In genomic region chr10:47368431-47369180, GRCh38 we compare ENCODE assay signal across 34 cellular contexts. TPM values are rescaled to one million over a fixed set of nuclear protein-coding genes. Genes with fewer than 3 reads are reported as not detected.
DNase-seq lines count a peak whose midpoint lies in the region; ATAC-seq and TF ChIP-seq lines count a peak whose summit lies in the region.
"Had no signal": no experiment of that assay in that cellular context is flagged by ENCODE, and none has a peak within 500 bp of the region (broad histone marks: within the 10 kb centered on the region; RNA-seq: fewer than 3 reads in every experiment).

No MANE protein-coding gene starts in this region.

- no peak overlapping the region for H2BK12ac ChIP-seq in H9 (ENCODE audit: insufficient read length, low read depth, low read length)

- H3K36me3 Mint-ChIP-seq in CD14-positive monocyte: no peaks in the 10 kb centered on the region
- H3K36me3 Mint-ChIP-seq in H9 (ENCODE audit: insufficient read depth in 1 of 3, low read depth in 3 of 3): no peaks in the 10 kb centered on the region
- H3K36me3 Mint-ChIP-seq: naive thymus-derived CD8-positive, alpha-beta T cell had no signal

- H3K27ac ChIP-seq in H9 (ENCODE audit: insufficient read length, low read depth, low read length): no peak overlapping the region
- H3K27ac ChIP-seq in stomach: no peak overlapping the region
- H3K27ac ChIP-seq: body of pancreas, C4-2B, esophagus squamous epithelium, foreskin keratinocyte, HL-60, ovary, SJCRH30, skin epidermis, thoracic aorta had no signal

- no peak overlapping the region for H3K9ac ChIP-seq in H9 (ENCODE audit: extremely low read depth, insufficient read length, low read length)

- H3K4me2 ChIP-seq in H9 (ENCODE audit: insufficient read depth, insufficient read length, low read length): no peak overlapping the region

- no peak overlapping the region for H4K8ac ChIP-seq in H9 (replicated peaks; ENCODE audit: insufficient read length, low read depth, low read length)

- no peak overlapping the region for H2AK5ac ChIP-seq in H9 (ENCODE audit: insufficient read length, low read length)

- no peak overlapping the region for H3K56ac ChIP-seq in H9 (ENCODE audit: insufficient read length, low read depth, low read length)

- H2BK120ac ChIP-seq in H9 (ENCODE audit: low read depth, low read length, poor library complexity, severe bottlenecking): no peak overlapping the region

- H3K4ac ChIP-seq in H9 (ENCODE audit: low read depth, low read length): no peak overlapping the region

- TF ChIP-seq EP300 in stomach (IDR thresholded peaks at IDR 0.05): no peak

- ATAC-seq in left lobe of liver: no peak
- ATAC-seq in HG02885 (IDR thresholded peaks at IDR 0.05; ENCODE audit: poor library complexity, unreplicated experiment): no peak
- ATAC-seq in HG03095 (IDR thresholded peaks at IDR 0.05; ENCODE audit: unreplicated experiment): no peak
- ATAC-seq in HG03565 (IDR thresholded peaks at IDR 0.05; ENCODE audit: unreplicated experiment): no peak
- ATAC-seq: activated CD4-positive, alpha-beta T cell treated with anti-CD3 and anti-CD28 coated beads for 36 hours; body of pancreas; foreskin keratinocyte; naive thymus-derived CD8-positive, alpha-beta T cell had no signal

- H3K79me1 ChIP-seq in H9 (ENCODE audit: insufficient read depth, low read depth, low read length, poor library complexity, severe bottlenecking): no peaks in the 10 kb centered on the region

- H3K23me2 ChIP-seq in H9 (ENCODE audit: insufficient read length, low read depth, low read length, poor library complexity, severe bottlenecking): no peaks in the 10 kb centered on the region

- no peaks in the 10 kb centered on the region for H3K79me2 ChIP-seq in H9 (ENCODE audit: insufficient read depth, low read length)

- no peak overlapping the region for H2BK15ac ChIP-seq in H9 (ENCODE audit: low read depth, low read length)

- H3K4me1 ChIP-seq in H9 (ENCODE audit: insufficient read depth, low read length) (peaks cover 6% of the 10 kb centered on the region; the same call in 1 of the 2 replicates), stomach (no peaks in the 10 kb centered on the region)
- H3K4me1 ChIP-seq: esophagus squamous epithelium, foreskin keratinocyte had no signal

- H3K27ac Mint-ChIP-seq in CD14-positive monocyte (no peak overlapping the region), H9 (no peak overlapping the region)
- H3K27ac Mint-ChIP-seq: activated CD4-positive, alpha-beta T cell treated with anti-CD3 and anti-CD28 coated beads for 36 hours; activated naive CD4-positive, alpha-beta T cell treated with anti-CD3 and anti-CD28 coated beads for 36 hours; naive thymus-derived CD8-positive, alpha-beta T cell had no signal

- H3K9me3 Mint-ChIP-seq in CD14-positive monocyte (no peaks in the 10 kb centered on the region), H9 (no peaks in the 10 kb centered on the region; a peak in 1 of 5 replicates)
- H3K9me3 Mint-ChIP-seq: activated naive CD4-positive, alpha-beta T cell treated with anti-CD3 and anti-CD28 coated beads for 36 hours; naive thymus-derived CD8-positive, alpha-beta T cell had no signal

- H3K4me1 Mint-ChIP-seq in CD14-positive monocyte (peaks cover 6% of the 10 kb centered on the region), H9 (peaks cover 24 to 30% of the 10 kb centered on the region in 2 experiments)
- H3K4me1 Mint-ChIP-seq: activated CD4-positive, alpha-beta T cell treated with anti-CD3 and anti-CD28 coated beads for 36 hours had no signal

- no peak overlapping the region for H4K5ac ChIP-seq in H9 (ENCODE audit: insufficient read length, low read depth, low read length)

- no peak overlapping the region for H4K91ac ChIP-seq in H9 (ENCODE audit: insufficient read length, low read depth, low read length)

- no peak overlapping the region for H2BK5ac ChIP-seq in H9 (ENCODE audit: insufficient read length, low read length)

- intact Hi-C loops in CD14-positive monocyte (cut with micrococcal nuclease): no loop called here
- intact Hi-C loops in stomach (cut with DNase I; ENCODE audit: low total_unique reads): no loop called here

- no peak overlapping the region for H2AFZ ChIP-seq in H9 (ENCODE audit: low read length)

- H3K36me3 ChIP-seq in stomach: no peaks in the 10 kb centered on the region
- H3K36me3 ChIP-seq: esophagus squamous epithelium, ovary, SJCRH30, thoracic aorta had no signal

- no peak overlapping the region for H3K4me3 ChIP-seq in stomach
- H3K4me3 ChIP-seq: body of pancreas, dorsolateral prefrontal cortex, esophagus squamous epithelium, ovary, SJCRH30, skin epidermis, thoracic aorta had no signal

- H3K9me3 ChIP-seq in H9 (ENCODE audit: control insufficient read depth, low read depth, low read length) (no peaks in the 10 kb centered on the region), stomach (no peaks in the 10 kb centered on the region)
- H3K9me3 ChIP-seq: body of pancreas, esophagus squamous epithelium, ovary, SJCRH30, thoracic aorta had no signal

- no peaks in the 10 kb centered on the region for H4K20me1 ChIP-seq in H9 (ENCODE audit: control insufficient read depth, insufficient read depth, insufficient read length)

- no peaks in the 10 kb centered on the region for H3K27me3 ChIP-seq in H9 (ENCODE audit: insufficient read depth, low read length)
- no peaks in the 10 kb centered on the region for H3K27me3 ChIP-seq in stomach
- H3K27me3 ChIP-seq: body of pancreas, dorsolateral prefrontal cortex, esophagus squamous epithelium, foreskin keratinocyte, ovary, SJCRH30 had no signal

- TF ChIP-seq CTCF in CD14-positive monocyte (IDR thresholded peaks at IDR 0.05) (no peak), H9 (conservative IDR thresholded peaks at IDR 0.05) (no peak), stomach (IDR thresholded peaks at IDR 0.05) (no peak)

- no peak overlapping the region for H2BK20ac ChIP-seq in H9 (ENCODE audit: low read depth, low read length, poor library complexity, severe bottlenecking)

- no peak overlapping the region for H3K14ac ChIP-seq in H9 (ENCODE audit: insufficient read depth, low read length)

- no peak overlapping the region for H3T11ph ChIP-seq in H9 (ENCODE audit: low read length)

- WGBS in H9 (ENCODE audit: extremely low coverage, insufficient read length, low lambda C conversion rate): no CpG with 5 or more reads among the region's 24 CpGs
- WGBS in stomach, 5 donors: 93 to 94% (median 93%) methylated on average over 21 to 24 of the region's 24 CpGs

- H3K18ac ChIP-seq in H9 (ENCODE audit: insufficient read length, low read depth, low read length): no peak overlapping the region

- H3K27me3 Mint-ChIP-seq in CD14-positive monocyte (ENCODE audit: low read depth in 3 of 3) (peaks cover 0 to 3% (median 0%) of the 10 kb centered on the region in 3 donors), H9 (ENCODE audit: low read depth) (no peaks in the 10 kb centered on the region)
- H3K27me3 Mint-ChIP-seq: naive thymus-derived CD8-positive, alpha-beta T cell had no signal

- DNase-seq in CD14-positive monocyte (ENCODE audit: low spot score) (peak; percentile 36), H9 (peak; percentile 17), left lobe of liver (ENCODE audit: low spot score) (peak; percentile 37), stomach (peak; percentile 25)
- DNase-seq: activated CD4-positive, alpha-beta T cell treated with anti-CD3 and anti-CD28 coated beads for 36 hours; activated naive CD4-positive, alpha-beta T cell treated with anti-CD3 and anti-CD28 coated beads for 36 hours; body of pancreas; cerebellar nuclear complex; esophagus squamous epithelium; foreskin keratinocyte; KBM-7; NCI-H1092; NCI-H1694; NCI-H446; NCI-H774; SJCRH30; stimulated activated naive CD4-positive, alpha-beta T cell; SW 1271 had no signal

- H3K23ac ChIP-seq in H9 (ENCODE audit: insufficient read length, low read depth, low read length): no peak overlapping the region

- H3K4me3 Mint-ChIP-seq in CD14-positive monocyte (no peak overlapping the region), H9 (no peak overlapping the region)
- H3K4me3 Mint-ChIP-seq: activated CD4-positive, alpha-beta T cell treated with anti-CD3 and anti-CD28 coated beads for 36 hours; activated naive CD4-positive, alpha-beta T cell treated with anti-CD3 and anti-CD28 coated beads for 36 hours; naive thymus-derived CD8-positive, alpha-beta T cell had no signal

- TF ChIP-seq POLR2A in stomach (IDR thresholded peaks at IDR 0.05): no peak

RNA-seq across cellular contexts. Expression of gene ZNF488, which starts 15.5 kb away (rescaled TPM):
- polyA plus RNA-seq in CD14-positive monocyte (not detected), stomach (under 1 TPM in 2 of 3 donors, not detected in 1; 0.50 to 0.68 TPM)
- total RNA-seq in H9 (2021) (2.9 and 3.2 TPM in 2 replicates), left lobe of liver (0.08 TPM), stomach (10 to 100 TPM in 1 of 5 donors, 1 to 10 TPM in 1, under 1 TPM in 2, not detected in 1; 0.43 to 15.1 (median 1.4) TPM)
- total RNA-seq: naive thymus-derived CD8-positive, alpha-beta T cell; thoracic aorta had no signal
- polyA plus RNA-seq: naive thymus-derived CD8-positive, alpha-beta T cell had no signal

RNA-seq across cellular contexts. Expression of gene RBP3, which starts 20.4 kb away (rescaled TPM):
- polyA plus RNA-seq in CD14-positive monocyte (not detected), stomach (not detected)
- total RNA-seq in H9 (2021) (not detected in 2 replicates), left lobe of liver (not detected), stomach (not detected)
- total RNA-seq: activated CD4-positive, alpha-beta T cell treated with anti-CD3 and anti-CD28 coated beads for 36 hours; activated naive CD4-positive, alpha-beta T cell treated with anti-CD3 and anti-CD28 coated beads for 36 hours; body of pancreas; esophagus squamous epithelium; foreskin keratinocyte; kidney epithelial cell; lower leg skin; M059J; naive thymus-derived CD8-positive, alpha-beta T cell; ovary; renal cortical epithelial cell; RPMI7951; SJCRH30; thoracic aorta had no signal
- polyA plus RNA-seq: AG04450; foreskin keratinocyte; naive thymus-derived CD8-positive, alpha-beta T cell; ovary had no signal

RNA-seq across cellular contexts. Expression of gene GDF2, which starts 46.4 kb away (rescaled TPM):
- not detected for polyA plus RNA-seq in CD14-positive monocyte
- not detected in 2 replicates for total RNA-seq in H9 (2021)
- total RNA-seq in left lobe of liver: 7.2 TPM
- not detected for total RNA-seq in stomach
- not detected for polyA plus RNA-seq in stomach
- total RNA-seq: activated CD4-positive, alpha-beta T cell treated with anti-CD3 and anti-CD28 coated beads for 36 hours; activated naive CD4-positive, alpha-beta T cell treated with anti-CD3 and anti-CD28 coated beads for 36 hours; body of pancreas; esophagus squamous epithelium; foreskin keratinocyte; kidney epithelial cell; lower leg skin; M059J; naive thymus-derived CD8-positive, alpha-beta T cell; ovary; renal cortical epithelial cell; RPMI7951; SJCRH30; thoracic aorta had no signal
- polyA plus RNA-seq: AG04450; foreskin keratinocyte; naive thymus-derived CD8-positive, alpha-beta T cell; ovary had no signal
